ENCODE assay signal across 28 cellular contexts in the genomic region with DNA sequence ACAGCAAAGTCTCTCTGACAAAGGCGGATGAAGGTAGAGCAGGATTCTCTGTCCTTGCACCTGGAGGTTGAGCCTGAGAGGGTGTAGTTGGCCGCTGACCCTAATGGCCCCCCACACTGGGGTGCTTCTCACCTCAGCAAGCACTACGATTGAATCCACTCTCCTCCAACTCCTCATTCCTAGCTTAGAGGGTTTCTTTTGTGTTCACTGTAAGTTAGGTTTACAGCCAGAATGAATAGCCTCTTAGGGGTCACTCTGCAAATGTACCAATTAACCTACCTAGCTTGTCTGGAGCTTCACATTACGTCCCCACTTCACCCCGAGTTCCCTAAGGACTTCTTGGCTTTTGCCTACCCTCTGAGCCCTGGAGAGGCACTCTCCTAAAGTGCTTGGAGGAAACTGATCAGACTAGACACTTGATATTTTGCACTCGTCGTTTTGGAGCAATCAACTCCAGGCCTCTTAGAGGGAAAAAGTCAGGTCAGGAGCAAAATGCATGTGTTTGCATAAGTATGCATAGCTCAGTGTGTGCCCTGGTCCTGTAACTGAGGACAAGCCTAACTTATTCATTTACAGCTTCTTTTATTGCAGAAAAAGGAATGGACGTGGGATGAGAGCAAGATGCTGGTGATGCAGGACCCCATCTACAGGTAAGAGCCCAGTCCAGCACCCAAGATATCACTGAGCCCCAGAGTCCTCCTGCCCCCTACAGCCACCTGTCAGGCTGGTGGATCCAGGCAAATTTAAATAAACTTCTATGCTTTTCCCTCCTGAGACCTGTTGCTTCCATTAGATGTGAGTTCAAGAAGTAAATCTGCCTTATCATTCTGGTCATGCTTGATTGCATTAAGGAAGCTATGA.
DNase-seq lines count a peak whose midpoint lies in the region; ATAC-seq and TF ChIP-seq lines count a peak whose summit lies in the region.
"Had no signal": no experiment of that assay in that cellular context is flagged by ENCODE, and none has a peak within 500 bp of the region (broad histone marks: within the 10 kb centered on the region; RNA-seq: fewer than 3 reads in every experiment).

No MANE protein-coding gene starts in this region.

- TF ChIP-seq CTCF in H9 (conservative IDR thresholded peaks at IDR 0.05) (peak; percentile 51), WTC11 (IDR thresholded peaks at IDR 0.05) (no peak), natural killer cell (IDR thresholded peaks at IDR 0.05) (no peak)

- H4K91ac ChIP-seq in H9 (ENCODE audit: insufficient read length, low read depth, low read length): no peak overlapping the region
- no peak overlapping the region for H4K91ac ChIP-seq in mesenchymal stem cell (ENCODE audit: low read length)

- H3K9ac ChIP-seq in H9 (ENCODE audit: extremely low read depth, insufficient read length, low read length) (no peak overlapping the region), mesenchymal stem cell (ENCODE audit: low read length) (no peak overlapping the region)

- POLR2A ChIA-PET in WTC11 (lab: Charles Lee): interaction anchor here (1.2 kb wide), 1 partner anchor 230 kb away, joined by 4 read pairs; no protein-coding TSS in a partner anchor

- H3K27ac ChIP-seq in H9 (ENCODE audit: insufficient read length, low read depth, low read length): no peak overlapping the region
- H3K27ac ChIP-seq in mesenchymal stem cell (ENCODE audit: low read length, poor library complexity, severe bottlenecking): no peak overlapping the region
- H3K27ac ChIP-seq: breast epithelium, RWPE1, sigmoid colon, suprapubic skin, vagina had no signal

- H3K23ac ChIP-seq in H9 (ENCODE audit: insufficient read length, low read depth, low read length) (no peak overlapping the region), mesenchymal stem cell (ENCODE audit: low read length in 2 of 2) (no peak overlapping the region)

- in situ Hi-C loops in HAP-1 (cut with MboI; ENCODE audit: low sequenced_read_pairs): no loop called here

- H3K27me3 Mint-ChIP-seq in H9 (ENCODE audit: low read depth): no peaks in the 10 kb centered on the region
- no peaks in the 10 kb centered on the region for H3K27me3 Mint-ChIP-seq in WTC11 (ENCODE audit: low read depth)
- H3K27me3 Mint-ChIP-seq in natural killer cell (ENCODE audit: low read depth in 2 of 2): peaks cover 0 to 3% of the 10 kb centered on the region in 2 donors

- H2BK120ac ChIP-seq in H9 (ENCODE audit: low read depth, low read length, poor library complexity, severe bottlenecking): no peak overlapping the region
- no peak overlapping the region for H2BK120ac ChIP-seq in mesenchymal stem cell (ENCODE audit: low read depth, low read length)

- H2AK5ac ChIP-seq in H9 (ENCODE audit: insufficient read length, low read length): no peak overlapping the region
- peak overlapping the region; percentile 39 for H2AK5ac ChIP-seq in mesenchymal stem cell (ENCODE audit: low read length, severe bottlenecking)

- H3K56ac ChIP-seq in H9 (ENCODE audit: insufficient read length, low read depth, low read length): no peak overlapping the region

- ATAC-seq in WTC11 (peak; percentile 90), natural killer cell (no peak)
- ATAC-seq: activated CD4-positive, CD25-positive, alpha-beta regulatory T cell treated with anti-CD3 and anti-CD28 coated beads, Interleukin-2, amount 50 U/mL, for 24 hours; activated T-helper 17 cell treated with anti-CD3 and anti-CD28 coated beads, Interleukin-2, amount 50 U/mL, for 72 hours; stimulated activated memory B cell treated with anti-CD40 and anti-IgM and Interleukin-4, amounts not matched to agents 10 μg/mL and 1 μg/mL and 100 μg/mL, for 72 hours had no signal

- no peak overlapping the region for H2AFZ ChIP-seq in H9 (ENCODE audit: low read length)
- no peak overlapping the region for H2AFZ ChIP-seq in mesenchymal stem cell (ENCODE audit: low read depth, low read length)

- H4K5ac ChIP-seq in H9 (ENCODE audit: insufficient read length, low read depth, low read length): no peak overlapping the region

- intact Hi-C loops in natural killer cell (cut with micrococcal nuclease): no loop called here

- H3K9me3 Mint-ChIP-seq in H9: no peaks in the 10 kb centered on the region
- no peaks in the 10 kb centered on the region for H3K9me3 Mint-ChIP-seq in WTC11
- peaks cover 0 to 3% of the 10 kb centered on the region in 2 donors for H3K9me3 Mint-ChIP-seq in natural killer cell
- H3K9me3 Mint-ChIP-seq: activated CD4-positive, alpha-beta memory T cell treated with anti-CD3 and anti-CD28 coated beads for 36 hours; activated naive CD4-positive, alpha-beta T cell treated with anti-CD3 and anti-CD28 coated beads, Interleukin-2, amount 50 U/mL, for 24 hours; activated T-helper 17 cell treated with anti-CD3 and anti-CD28 coated beads, Interleukin-2, amount 50 U/mL, for 72 hours; neural crest cell; stimulated activated memory B cell treated with anti-CD40 and anti-IgM and Interleukin-4, amounts not matched to agents 10 μg/mL and 1 μg/mL and 100 μg/mL, for 72 hours had no signal

- H3K4me3 ChIP-seq in mesenchymal stem cell (ENCODE audit: insufficient read depth in 1 of 2, low read depth in 1 of 2, low read length in 2 of 2) (no peak overlapping the region), HAP-1 (no peak overlapping the region)
- H3K4me3 ChIP-seq: breast epithelium, sigmoid colon, suprapubic skin, vagina had no signal

- peaks cover 5% of the 10 kb centered on the region; the same call in 1 of the 2 replicates for H3K4me1 ChIP-seq in H9 (ENCODE audit: insufficient read depth, low read length)
- peaks cover 3% of the 10 kb centered on the region for H3K4me1 ChIP-seq in mesenchymal stem cell (ENCODE audit: control insufficient read depth, insufficient read depth, low read depth, low read length)
- no peaks in the 10 kb centered on the region for H3K4me1 ChIP-seq in HAP-1
- H3K4me1 ChIP-seq: breast epithelium, Caco-2, sigmoid colon, suprapubic skin, vagina had no signal

- H3K27ac Mint-ChIP-seq in H9: peak overlapping the region; percentile 72 to 88 (median 76)
- H3K27ac Mint-ChIP-seq in WTC11: peak overlapping the region; percentile 25
- no peak overlapping the region for H3K27ac Mint-ChIP-seq in natural killer cell
- H3K27ac Mint-ChIP-seq: activated CD4-positive, alpha-beta memory T cell treated with anti-CD3 and anti-CD28 coated beads for 36 hours; activated naive CD4-positive, alpha-beta T cell treated with anti-CD3 and anti-CD28 coated beads, Interleukin-2, amount 50 U/mL, for 24 hours; activated T-helper 17 cell treated with anti-CD3 and anti-CD28 coated beads, Interleukin-2, amount 50 U/mL, for 72 hours; stimulated activated memory B cell treated with anti-CD40 and anti-IgM and Interleukin-4, amounts not matched to agents 10 μg/mL and 1 μg/mL and 100 μg/mL, for 72 hours had no signal

- H3K36me3 Mint-ChIP-seq in H9 (ENCODE audit: insufficient read depth in 1 of 3, low read depth in 3 of 3) (peaks cover 0 to 2% (median 0%) of the 10 kb centered on the region in 3 experiments; a peak in 2 of 7 replicates), WTC11 (no peaks in the 10 kb centered on the region), natural killer cell (no peaks in the 10 kb centered on the region)
- H3K36me3 Mint-ChIP-seq: activated CD4-positive, alpha-beta memory T cell treated with anti-CD3 and anti-CD28 coated beads for 36 hours; activated naive CD4-positive, alpha-beta T cell treated with anti-CD3 and anti-CD28 coated beads, Interleukin-2, amount 50 U/mL, for 24 hours; stimulated activated memory B cell treated with anti-CD40 and anti-IgM and Interleukin-4, amounts not matched to agents 10 μg/mL and 1 μg/mL and 100 μg/mL, for 72 hours had no signal

- H3K9me3 ChIP-seq in H9 (ENCODE audit: control insufficient read depth, low read depth, low read length) (no peaks in the 10 kb centered on the region), mesenchymal stem cell (ENCODE audit: control insufficient read depth, low read length) (no peaks in the 10 kb centered on the region), HAP-1 (no peaks in the 10 kb centered on the region)
- H3K9me3 ChIP-seq: Caco-2, sigmoid colon, suprapubic skin, vagina had no signal

- no peaks in the 10 kb centered on the region for H3K27me3 ChIP-seq in H9 (ENCODE audit: insufficient read depth, low read length)
- H3K27me3 ChIP-seq in mesenchymal stem cell (ENCODE audit: control insufficient read depth in 1 of 2, insufficient read depth in 1 of 2, low read length in 2 of 2): peaks cover 0 to 28% of the 10 kb centered on the region in 2 experiments
- H3K27me3 ChIP-seq in HAP-1 (ENCODE audit: low read depth): no peaks in the 10 kb centered on the region
- H3K27me3 ChIP-seq: breast epithelium, sigmoid colon, suprapubic skin, vagina had no signal

- H3T11ph ChIP-seq in H9 (ENCODE audit: low read length): no peak overlapping the region

- DNase-seq in H9 (no peak), NCI-H128 (lab: John Stamatoyannopoulos, UW; ENCODE audit: unreplicated experiment) (peak; percentile 84), WTC11 (ENCODE audit: low spot score) (no peak), mesenchymal stem cell (no peak), activated gamma-delta T cell (lab: John Stamatoyannopoulos, UW) (no peak), SKM-1 treated with dmso at 0.1 percent for 144 hours (lab: John Stamatoyannopoulos, UW; ENCODE audit: unreplicated experiment) (no peak), HAP-1 (ENCODE audit: low spot score in 2 of 2) (no peak), natural killer cell (no peak)
- DNase-seq: activated CD4-positive, alpha-beta memory T cell treated with anti-CD3 and anti-CD28 coated beads for 36 hours; activated CD8-positive, alpha-beta memory T cell treated with anti-CD3 and anti-CD28 coated beads, Interleukin-2, amount 50 U/mL, for 48 hours; C1 segment of cervical spinal cord; Caco-2; IMR-90; mammary epithelial cell; NCI-H1436; NCI-H345; NCI-H774; sigmoid colon; stimulated activated CD4-positive, alpha-beta T cell treated with anti-CD3 and anti-CD28 coated beads, Interleukin-4, amount 100 ng/mL, for 4 hours had no signal

- H3K79me1 ChIP-seq in H9 (ENCODE audit: insufficient read depth, low read depth, low read length, poor library complexity, severe bottlenecking): no peaks in the 10 kb centered on the region
- no peaks in the 10 kb centered on the region for H3K79me1 ChIP-seq in mesenchymal stem cell (replicated peaks; ENCODE audit: low read length, poor library complexity, severe bottlenecking)

- no peaks in the 10 kb centered on the region for H4K20me1 ChIP-seq in H9 (ENCODE audit: control insufficient read depth, insufficient read depth, insufficient read length)

- H3K36me3 ChIP-seq in mesenchymal stem cell (ENCODE audit: control insufficient read depth in 1 of 2, insufficient read depth in 2 of 2, low read depth in 1 of 2, low read length in 2 of 2) (peaks cover 0 to 3% of the 10 kb centered on the region in 2 experiments), HAP-1 (replicated peaks) (no peaks in the 10 kb centered on the region)
- H3K36me3 ChIP-seq: breast epithelium, sigmoid colon, suprapubic skin, vagina had no signal

- no peak overlapping the region for H4K8ac ChIP-seq in H9 (replicated peaks; ENCODE audit: insufficient read length, low read depth, low read length)
- H4K8ac ChIP-seq in mesenchymal stem cell (ENCODE audit: low read length): no peak overlapping the region

- no peaks in the 10 kb centered on the region for H3K23me2 ChIP-seq in H9 (ENCODE audit: insufficient read length, low read depth, low read length, poor library complexity, severe bottlenecking)

- H3K4ac ChIP-seq in H9 (ENCODE audit: low read depth, low read length): no peak overlapping the region
- H3K4ac ChIP-seq in mesenchymal stem cell (ENCODE audit: low read depth in 1 of 2, low read length in 2 of 2): no peak overlapping the region

- no peak overlapping the region for H3K18ac ChIP-seq in H9 (ENCODE audit: insufficient read length, low read depth, low read length)
- H3K18ac ChIP-seq in mesenchymal stem cell (ENCODE audit: low read depth in 1 of 2, low read length in 2 of 2): no peak overlapping the region

- no peak overlapping the region for H2BK20ac ChIP-seq in H9 (ENCODE audit: low read depth, low read length, poor library complexity, severe bottlenecking)

- no peak overlapping the region for H2BK5ac ChIP-seq in H9 (ENCODE audit: insufficient read length, low read length)
- no peak overlapping the region for H2BK5ac ChIP-seq in mesenchymal stem cell (ENCODE audit: low read depth, low read length, poor library complexity, severe bottlenecking)

- H3K14ac ChIP-seq in H9 (ENCODE audit: insufficient read depth, low read length) (no peak overlapping the region), mesenchymal stem cell (ENCODE audit: low read length in 2 of 2) (no peak overlapping the region)

- H3K4me2 ChIP-seq in H9 (ENCODE audit: insufficient read depth, insufficient read length, low read length): no peak overlapping the region
- no peak overlapping the region for H3K4me2 ChIP-seq in mesenchymal stem cell (ENCODE audit: low read length, poor library complexity, severe bottlenecking)

- no peak overlapping the region for H2BK12ac ChIP-seq in H9 (ENCODE audit: insufficient read length, low read depth, low read length)
- H2BK12ac ChIP-seq in mesenchymal stem cell (ENCODE audit: low read length in 2 of 2): no peak overlapping the region

- CTCF ChIA-PET in WTC11 (lab: Charles Lee): interaction anchor here (0.7 to 1.9 kb wide), 12 partner anchors 9 to 263 kb away, joined by 3 to 20 read pairs (median 4); no protein-coding TSS in a partner anchor

- H3K4me3 Mint-ChIP-seq in H9 (no peak overlapping the region), WTC11 (no peak overlapping the region), natural killer cell (no peak overlapping the region)
- H3K4me3 Mint-ChIP-seq: activated CD4-positive, alpha-beta memory T cell treated with anti-CD3 and anti-CD28 coated beads for 36 hours; activated naive CD4-positive, alpha-beta T cell treated with anti-CD3 and anti-CD28 coated beads, Interleukin-2, amount 50 U/mL, for 24 hours; activated T-helper 17 cell treated with anti-CD3 and anti-CD28 coated beads, Interleukin-2, amount 50 U/mL, for 72 hours; neural crest cell; stimulated activated memory B cell treated with anti-CD40 and anti-IgM and Interleukin-4, amounts not matched to agents 10 μg/mL and 1 μg/mL and 100 μg/mL, for 72 hours had no signal

- H2BK15ac ChIP-seq in H9 (ENCODE audit: low read depth, low read length) (no peak overlapping the region), mesenchymal stem cell (ENCODE audit: low read depth, poor library complexity, severe bottlenecking) (no peak overlapping the region)

- WGBS in H9 (ENCODE audit: extremely low coverage, insufficient read length, low lambda C conversion rate): no CpG with 5 or more reads among the region's 8 CpGs
- WGBS in mesenchymal stem cell: 77% methylated on average over 8 of the region's 8 CpGs

- H3K79me2 ChIP-seq in H9 (ENCODE audit: insufficient read depth, low read length): no peaks in the 10 kb centered on the region

- H3K4me1 Mint-ChIP-seq in H9 (peaks cover 21 to 23% of the 10 kb centered on the region in 2 experiments), WTC11 (peaks cover 19% of the 10 kb centered on the region), natural killer cell (peaks cover 29 to 30% of the 10 kb centered on the region in 2 donors)
- H3K4me1 Mint-ChIP-seq: activated naive CD4-positive, alpha-beta T cell treated with anti-CD3 and anti-CD28 coated beads, Interleukin-2, amount 50 U/mL, for 24 hours; activated T-helper 17 cell treated with anti-CD3 and anti-CD28 coated beads, Interleukin-2, amount 50 U/mL, for 72 hours; stimulated activated memory B cell treated with anti-CD40 and anti-IgM and Interleukin-4, amounts not matched to agents 10 μg/mL and 1 μg/mL and 100 μg/mL, for 72 hours had no signal

Comparison
In these comparisons a context has a peak if more than half of its experiments do, and no peak if none do; other contexts are left out.
1. H3K27ac Mint-ChIP-seq: peak in H9 (3 of 3) and WTC11 (single experiment); none in natural killer cell (0 of 2).